Comparison of ENCODE assay signal across 2 cellular contexts in the genomic region with DNA sequence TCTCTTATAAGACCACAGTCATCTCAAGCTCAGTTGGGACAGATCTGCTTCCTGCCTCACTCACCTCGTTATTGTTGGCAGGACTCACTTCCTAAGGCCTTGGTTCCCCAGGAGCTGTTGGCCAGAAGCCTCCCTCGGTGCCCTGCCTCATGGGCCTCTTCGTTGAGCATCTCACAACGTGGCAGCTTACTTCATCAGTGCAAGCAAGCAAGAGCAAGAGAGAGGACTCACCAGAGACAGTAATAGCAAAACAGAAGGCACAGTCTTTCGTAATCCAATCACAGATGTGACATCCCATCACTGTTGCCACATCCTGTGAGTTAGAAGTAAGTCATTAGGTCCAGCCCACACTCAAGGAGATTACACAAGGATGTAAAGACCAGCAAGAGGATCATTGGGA.
TF ChIP-seq lines count a peak whose summit lies in the region.

No MANE protein-coding gene starts in this region.

TF ChIP-seq in SK-N-SH, 30 proteins besides CTCF, POLR2A, EP300 and RAD21 (continued from another document):
- TF ChIP-seq PBX3 (IDR thresholded peaks at IDR 0.05) = 0 out of 2 replicates have a peak, but pooled peaks have one; percentile 4

TF ChIP-seq in SK-N-SH treated with all-trans-retinoic acid at 6 μM for 48 hours, 23 proteins besides CTCF, POLR2A, EP300 and RAD21 (continued from another document):
- TF ChIP-seq, protein P1, sequence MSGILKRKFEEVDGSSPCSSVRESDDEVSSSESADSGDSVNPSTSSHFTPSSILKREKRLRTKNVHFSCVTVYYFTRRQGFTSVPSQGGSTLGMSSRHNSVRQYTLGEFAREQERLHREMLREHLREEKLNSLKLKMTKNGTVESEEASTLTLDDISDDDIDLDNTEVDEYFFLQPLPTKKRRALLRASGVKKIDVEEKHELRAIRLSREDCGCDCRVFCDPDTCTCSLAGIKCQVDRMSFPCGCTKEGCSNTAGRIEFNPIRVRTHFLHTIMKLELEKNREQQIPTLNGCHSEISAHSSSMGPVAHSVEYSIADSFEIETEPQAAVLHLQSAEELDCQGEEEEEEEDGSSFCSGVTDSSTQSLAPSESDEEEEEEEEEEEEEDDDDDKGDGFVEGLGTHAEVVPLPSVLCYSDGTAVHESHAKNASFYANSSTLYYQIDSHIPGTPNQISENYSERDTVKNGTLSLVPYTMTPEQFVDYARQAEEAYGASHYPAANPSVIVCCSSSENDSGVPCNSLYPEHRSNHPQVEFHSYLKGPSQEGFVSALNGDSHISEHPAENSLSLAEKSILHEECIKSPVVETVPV (CRISPR knock-in tag; IDR thresholded peaks at IDR 0.05) = no peak
- TF ChIP-seq SNAI2 (CRISPR knock-in tag; IDR thresholded peaks at IDR 0.05) (no peak), ZNF70 (CRISPR knock-in tag; IDR thresholded peaks at IDR 0.05) (no peak), TOX (CRISPR knock-in tag; IDR thresholded peaks at IDR 0.05; ENCODE audit: borderline replicate concordance) (no peak), ISL1 (CRISPR knock-in tag; IDR thresholded peaks at IDR 0.05) (no peak), ZNF8 (CRISPR knock-in tag; IDR thresholded peaks at IDR 0.05) (no peak), TCF4 (CRISPR knock-in tag; IDR thresholded peaks at IDR 0.05; ENCODE audit: borderline replicate concordance) (no peak), CSDC2 (CRISPR knock-in tag; IDR thresholded peaks at IDR 0.05) (no peak), ZC3H10 (CRISPR knock-in tag; IDR thresholded peaks at IDR 0.05) (no peak), ZNF565 (CRISPR knock-in tag; conservative IDR thresholded peaks at IDR 0.05; ENCODE audit: low read depth) (no peak)
- TF ChIP-seq, protein P2, sequence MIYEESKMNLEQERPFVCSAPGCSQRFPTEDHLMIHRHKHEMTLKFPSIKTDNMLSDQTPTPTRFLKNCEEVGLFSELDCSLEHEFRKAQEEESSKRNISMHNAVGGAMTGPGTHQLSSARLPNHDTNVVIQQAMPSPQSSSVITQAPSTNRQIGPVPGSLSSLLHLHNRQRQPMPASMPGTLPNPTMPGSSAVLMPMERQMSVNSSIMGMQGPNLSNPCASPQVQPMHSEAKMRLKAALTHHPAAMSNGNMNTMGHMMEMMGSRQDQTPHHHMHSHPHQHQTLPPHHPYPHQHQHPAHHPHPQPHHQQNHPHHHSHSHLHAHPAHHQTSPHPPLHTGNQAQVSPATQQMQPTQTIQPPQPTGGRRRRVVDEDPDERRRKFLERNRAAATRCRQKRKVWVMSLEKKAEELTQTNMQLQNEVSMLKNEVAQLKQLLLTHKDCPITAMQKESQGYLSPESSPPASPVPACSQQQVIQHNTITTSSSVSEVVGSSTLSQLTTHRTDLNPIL (CRISPR knock-in tag; IDR thresholded peaks at IDR 0.05; ENCODE audit: low read depth) = no peak
- TF ChIP-seq, protein P3, sequence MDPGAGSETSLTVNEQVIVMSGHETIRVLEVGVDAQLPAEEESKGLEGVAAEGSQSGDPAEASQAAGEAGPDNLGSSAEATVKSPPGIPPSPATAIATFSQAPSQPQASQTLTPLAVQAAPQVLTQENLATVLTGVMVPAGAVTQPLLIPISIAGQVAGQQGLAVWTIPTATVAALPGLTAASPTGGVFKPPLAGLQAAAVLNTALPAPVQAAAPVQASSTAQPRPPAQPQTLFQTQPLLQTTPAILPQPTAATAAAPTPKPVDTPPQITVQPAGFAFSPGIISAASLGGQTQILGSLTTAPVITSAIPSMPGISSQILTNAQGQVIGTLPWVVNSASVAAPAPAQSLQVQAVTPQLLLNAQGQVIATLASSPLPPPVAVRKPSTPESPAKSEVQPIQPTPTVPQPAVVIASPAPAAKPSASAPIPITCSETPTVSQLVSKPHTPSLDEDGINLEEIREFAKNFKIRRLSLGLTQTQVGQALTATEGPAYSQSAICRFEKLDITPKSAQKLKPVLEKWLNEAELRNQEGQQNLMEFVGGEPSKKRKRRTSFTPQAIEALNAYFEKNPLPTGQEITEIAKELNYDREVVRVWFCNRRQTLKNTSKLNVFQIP (CRISPR knock-in tag; IDR thresholded peaks at IDR 0.05; ENCODE audit: borderline replicate concordance, low read depth) = no peak
